Comparison of ENCODE assay signal across 12 cellular contexts in the genomic region with DNA sequence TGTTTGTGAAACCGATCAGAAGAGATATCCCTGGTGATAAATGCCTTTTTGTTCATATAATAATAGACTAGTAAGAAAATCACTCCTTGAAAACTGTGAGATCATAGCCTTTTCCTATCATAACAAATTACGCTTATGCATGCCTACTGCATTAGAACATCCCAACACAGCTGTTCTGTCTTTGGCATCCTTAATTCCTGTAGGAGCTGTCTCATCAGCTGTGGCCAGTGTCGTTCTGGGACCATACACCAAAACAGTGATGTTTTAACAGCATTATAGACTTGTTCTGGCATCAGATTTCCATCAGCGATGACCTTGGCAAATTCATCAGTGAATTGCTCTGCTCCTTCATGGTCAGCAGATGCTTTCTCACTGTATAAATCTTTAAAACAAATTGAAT.
DNase-seq lines count a peak whose midpoint lies in the region; ATAC-seq and TF ChIP-seq lines count a peak whose summit lies in the region.
"Had no signal": no experiment of that assay in that cellular context is flagged by ENCODE, and none has a peak within 500 bp of the region (broad histone marks: within the 10 kb centered on the region; RNA-seq: fewer than 3 reads in every experiment).

No MANE protein-coding gene starts in this region.

- H3K9me3 Mint-ChIP-seq in activated CD8-positive, alpha-beta memory T cell treated with anti-CD3 and anti-CD28 coated beads, Interleukin-2, amount 10 ng/mL, durations not matched to agents 7 days and 5 days (ENCODE audit: low read depth), result no peaks in the 10 kb centered on the region

- H3K4me3 ChIP-seq in AG04450 (ENCODE audit: low read depth, low read length) (no peak overlapping the region), astrocyte of the spinal cord (ENCODE audit: low read depth, low read length) (no peak overlapping the region)
- H3K4me3 ChIP-seq: PC-9 had no signal

- peaks cover 3% of the 10 kb centered on the region for H3K4me1 Mint-ChIP-seq in activated CD8-positive, alpha-beta memory T cell treated with anti-CD3 and anti-CD28 coated beads, Interleukin-2, amount 10 ng/mL, durations not matched to agents 7 days and 5 days

- no peaks in the 10 kb centered on the region for H3K27me3 Mint-ChIP-seq in activated CD8-positive, alpha-beta memory T cell treated with anti-CD3 and anti-CD28 coated beads, Interleukin-2, amount 10 ng/mL, durations not matched to agents 7 days and 5 days

- no peaks in the 10 kb centered on the region for H3K27me3 ChIP-seq in AG04450 (ENCODE audit: control insufficient read depth, insufficient read depth, low read length)

- peak; percentile 85 for DNase-seq in AG04450 (ENCODE audit: low read depth, low spot score)
- peak; percentile 40 for DNase-seq in HS-27A (ENCODE audit: low read depth)
- peak; percentile 85 for DNase-seq in astrocyte of the spinal cord (ENCODE audit: low read depth, low spot score)
- peak; percentile 92 for DNase-seq in iris pigment epithelial cell (ENCODE audit: low read depth)
- DNase-seq in activated CD8-positive, alpha-beta memory T cell treated with anti-CD3 and anti-CD28 coated beads, Interleukin-2, amount 10 ng/mL, durations not matched to agents 7 days and 5 days, result no peak
- no peak for DNase-seq in globus pallidus (ENCODE audit: low spot score)
- DNase-seq: C1 segment of cervical spinal cord, GDM1, left colon, PC-9 had no signal

- no peaks in the 10 kb centered on the region for H3K36me3 Mint-ChIP-seq in activated CD8-positive, alpha-beta memory T cell treated with anti-CD3 and anti-CD28 coated beads, Interleukin-2, amount 10 ng/mL, durations not matched to agents 7 days and 5 days

- H3K27ac ChIP-seq in AG04450 (ENCODE audit: low read depth, low read length), result peak overlapping the region; percentile 63
- H3K27ac ChIP-seq: PC-9 had no signal

- H3K9me3 ChIP-seq in AG04450 (ENCODE audit: control insufficient read depth, insufficient read depth, low read length), result no peaks in the 10 kb centered on the region

- TF ChIP-seq CTCF in AG04450 (IDR thresholded peaks at IDR 0.05; ENCODE audit: low read depth, low read length), result no peak
- TF ChIP-seq CTCF in astrocyte of the spinal cord (IDR thresholded peaks at IDR 0.05; ENCODE audit: low read depth, low read length), result no peak

- no peak overlapping the region for H3K4me3 Mint-ChIP-seq in activated CD8-positive, alpha-beta memory T cell treated with anti-CD3 and anti-CD28 coated beads, Interleukin-2, amount 10 ng/mL, durations not matched to agents 7 days and 5 days

- ATAC-seq in activated CD8-positive, alpha-beta memory T cell treated with anti-CD3 and anti-CD28 coated beads, Interleukin-2, amount 10 ng/mL, durations not matched to agents 7 days and 5 days, result no peak
- no peak for ATAC-seq in GM21526 (IDR thresholded peaks at IDR 0.05; ENCODE audit: low FRiP score, unreplicated experiment)
- no peak for ATAC-seq in GM18520 (IDR thresholded peaks at IDR 0.05; ENCODE audit: unreplicated experiment)
- ATAC-seq: left colon had no signal

- no peak overlapping the region for H3K27ac Mint-ChIP-seq in activated CD8-positive, alpha-beta memory T cell treated with anti-CD3 and anti-CD28 coated beads, Interleukin-2, amount 10 ng/mL, durations not matched to agents 7 days and 5 days

- POLR2A ChIA-PET in AG04450 (lab: Yijun Ruan, JAX), result interaction anchor here (0.6 kb wide), 1 partner anchor 77 kb away, joined by 4 read pairs; no protein-coding TSS in a partner anchor

- CTCF ChIA-PET in AG04450 (lab: Charles Lee), result no interaction called here
- CTCF ChIA-PET in activated CD8-positive, alpha-beta memory T cell treated with anti-CD3 and anti-CD28 coated beads, Interleukin-2, amount 10 ng/mL, durations not matched to agents 7 days and 5 days (lab: Charles Lee), result no interaction called here

- in situ Hi-C loops in astrocyte of the spinal cord (cut with HindIII; ENCODE audit: low sequenced_read_pairs), result no loop called here

Comparison
In these comparisons a context has a peak if more than half of its experiments do, and no peak if none do; other contexts are left out.
1. DNase-seq: peak in AG04450 (single experiment), HS-27A (single experiment), astrocyte of the spinal cord (single experiment) and iris pigment epithelial cell (single experiment); none in activated CD8-positive, alpha-beta memory T cell treated with anti-CD3 and anti-CD28 coated beads, Interleukin-2, amount 10 ng/mL, durations not matched to agents 7 days and 5 days (single experiment) and globus pallidus (single experiment).